In the genomic region with DNA sequence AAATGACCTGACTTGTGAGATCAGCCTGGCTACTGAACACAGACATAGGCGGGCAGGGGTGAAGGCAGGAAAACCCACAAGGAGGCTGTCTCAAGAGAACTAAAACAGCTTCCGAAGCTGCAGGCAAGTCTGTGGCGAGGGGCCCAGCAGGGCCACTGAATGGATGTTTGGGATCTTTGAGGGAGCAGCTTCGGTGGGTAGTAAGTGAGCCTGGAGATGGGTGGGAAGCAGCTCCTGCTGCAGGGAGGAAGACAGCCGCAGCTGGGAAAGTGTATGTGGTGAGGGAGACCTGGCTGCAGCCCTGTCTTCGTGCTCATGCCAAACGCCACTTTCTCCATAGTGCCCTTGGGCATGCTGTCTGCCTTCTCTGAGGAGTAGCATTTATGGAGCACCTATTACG, we compare ENCODE assay signal across 17 cellular contexts. TPM values are rescaled to one million over a fixed set of nuclear protein-coding genes. Genes with fewer than 3 reads are reported as not detected.
DNase-seq lines count a peak whose midpoint lies in the region; ATAC-seq and TF ChIP-seq lines count a peak whose summit lies in the region.
"Had no signal": no experiment of that assay in that cellular context is flagged by ENCODE, and none has a peak within 500 bp of the region (broad histone marks: within the 10 kb centered on the region; RNA-seq: fewer than 3 reads in every experiment).

No MANE protein-coding gene starts in this region.

- peaks cover 41% of the 10 kb centered on the region for H3K4me1 Mint-ChIP-seq in activated CD8-positive, alpha-beta T cell treated with anti-CD3 and anti-CD28 coated beads, Interleukin-2, amount 10 ng/mL, durations not matched to agents 7 days and 5 days (ENCODE audit: low read depth)

- no peak for TF ChIP-seq CTCF in BE2C (IDR thresholded peaks at IDR 0.05; ENCODE audit: low read depth, low read length)
- no peak for TF ChIP-seq CTCF in hepatocyte (IDR thresholded peaks at IDR 0.05; ENCODE audit: poor library complexity)
- TF ChIP-seq CTCF in left ventricle myocardium inferior (IDR thresholded peaks at IDR 0.05; ENCODE audit: borderline replicate concordance) = no peak

- CTCF ChIA-PET in activated CD8-positive, alpha-beta T cell treated with anti-CD3 and anti-CD28 coated beads, Interleukin-2, amount 10 ng/mL, durations not matched to agents 7 days and 5 days (lab: Charles Lee) = interaction anchor here (1.9 to 21.6 kb wide), 2 partner anchors 14 to 41 kb away, joined by 10 to 610 read pairs; no protein-coding TSS in a partner anchor

- WGBS in GM23248 (ENCODE audit: low coverage in 1 of 2, low lambda C conversion rate in 2 of 2, missing lambda C conversion rate in 2 of 2), 2 experiments = 82 to 83% methylated on average over 8 of the region's 8 CpGs
- WGBS in hepatocyte (ENCODE audit: low lambda C conversion rate, missing lambda C conversion rate) = 90% methylated on average over 8 of the region's 8 CpGs

- no peak overlapping the region for H3K27ac ChIP-seq in GM23248
- H3K27ac ChIP-seq in hepatocyte = no peak overlapping the region
- no peak overlapping the region for H3K27ac ChIP-seq in left ventricle myocardium inferior (replicated peaks)
- H3K27ac ChIP-seq in caudate nucleus (ENCODE audit: low read depth, low read length) = no peak overlapping the region
- H3K27ac ChIP-seq: cardiac muscle cell, esophagus squamous epithelium, suprapubic skin had no signal

- peaks cover 40% of the 10 kb centered on the region for H3K36me3 Mint-ChIP-seq in activated CD8-positive, alpha-beta T cell treated with anti-CD3 and anti-CD28 coated beads, Interleukin-2, amount 10 ng/mL, durations not matched to agents 7 days and 5 days (ENCODE audit: low read depth)

- peaks cover 53% of the 10 kb centered on the region for H3K79me2 ChIP-seq in GM23248 (ENCODE audit: insufficient read depth)
- peaks cover 37% of the 10 kb centered on the region for H3K79me2 ChIP-seq in hepatocyte

- POLR2A ChIA-PET in activated CD8-positive, alpha-beta T cell treated with anti-CD3 and anti-CD28 coated beads, Interleukin-2, amount 10 ng/mL, durations not matched to agents 7 days and 5 days (lab: Charles Lee) = no interaction called here

- no peaks in the 10 kb centered on the region for H4K20me1 ChIP-seq in GM23248 (ENCODE audit: insufficient read depth)
- H4K20me1 ChIP-seq in hepatocyte (ENCODE audit: insufficient read depth, poor library complexity, severe bottlenecking) = no peaks in the 10 kb centered on the region

- ATAC-seq in activated CD8-positive, alpha-beta T cell treated with anti-CD3 and anti-CD28 coated beads, Interleukin-2, amount 10 ng/mL, durations not matched to agents 7 days and 5 days = no peak
- ATAC-seq: Panc1, right cardiac atrium had no signal

- H3K9me2 ChIP-seq in GM23248 (ENCODE audit: insufficient read depth) = no peaks in the 10 kb centered on the region
- no peaks in the 10 kb centered on the region for H3K9me2 ChIP-seq in hepatocyte (replicated peaks; ENCODE audit: insufficient read depth)

- peak overlapping the region; percentile 90 for H3K4me3 Mint-ChIP-seq in activated CD8-positive, alpha-beta T cell treated with anti-CD3 and anti-CD28 coated beads, Interleukin-2, amount 10 ng/mL, durations not matched to agents 7 days and 5 days

- H3K4me2 ChIP-seq in GM23248 (ENCODE audit: unreplicated experiment) (no peak overlapping the region), hepatocyte (peak overlapping the region; percentile 37)

- H3K27me3 ChIP-seq in BE2C (no peaks in the 10 kb centered on the region), GM23248 (replicated peaks; ENCODE audit: insufficient read depth) (no peaks in the 10 kb centered on the region), hepatocyte (no peaks in the 10 kb centered on the region), left ventricle myocardium inferior (ENCODE audit: low read depth) (no peaks in the 10 kb centered on the region)
- H3K27me3 ChIP-seq: cardiac muscle cell, esophagus squamous epithelium, suprapubic skin had no signal

- peaks cover 9% of the 10 kb centered on the region; the same call in 1 of the 2 replicates for H3K36me3 ChIP-seq in BE2C
- H3K36me3 ChIP-seq in GM23248 (ENCODE audit: low read depth) = no peaks in the 10 kb centered on the region
- H3K36me3 ChIP-seq in hepatocyte (replicated peaks; ENCODE audit: insufficient read depth, low read depth) = no peaks in the 10 kb centered on the region
- peaks cover 28% of the 10 kb centered on the region for H3K36me3 ChIP-seq in left ventricle myocardium inferior
- H3K36me3 ChIP-seq: cardiac muscle cell had no signal

- H2AFZ ChIP-seq in GM23248 (no peak overlapping the region), hepatocyte (no peak overlapping the region)

- no peaks in the 10 kb centered on the region for H3K9me3 ChIP-seq in BE2C
- H3K9me3 ChIP-seq in GM23248 (ENCODE audit: low read depth) = no peaks in the 10 kb centered on the region
- no peaks in the 10 kb centered on the region for H3K9me3 ChIP-seq in hepatocyte (ENCODE audit: low read depth)
- H3K9me3 ChIP-seq in left ventricle myocardium inferior (replicated peaks) = no peaks in the 10 kb centered on the region
- H3K9me3 ChIP-seq: esophagus squamous epithelium, suprapubic skin had no signal

- peaks cover 6% of the 10 kb centered on the region; the same call in 1 of the 2 replicates for H3F3A ChIP-seq in GM23248 (ENCODE audit: insufficient read depth)

- intact Hi-C loops in left ventricle myocardium inferior (cut with micrococcal nuclease) = no loop called here

- H3K4me1 ChIP-seq in BE2C (no peaks in the 10 kb centered on the region), GM23248 (ENCODE audit: insufficient read depth) (peaks cover 33% of the 10 kb centered on the region), hepatocyte (ENCODE audit: insufficient read depth) (peaks cover 23% of the 10 kb centered on the region), left ventricle myocardium inferior (peaks cover 44% of the 10 kb centered on the region)

- in situ Hi-C loops in GM23248 (cut with MboI) = no loop called here

- H3K27me3 Mint-ChIP-seq in activated CD8-positive, alpha-beta T cell treated with anti-CD3 and anti-CD28 coated beads, Interleukin-2, amount 10 ng/mL, durations not matched to agents 7 days and 5 days (ENCODE audit: low read depth) = no peaks in the 10 kb centered on the region

- DNase-seq in BE2C = no peak
- no peak for DNase-seq in GM23248
- DNase-seq in activated CD8-positive, alpha-beta T cell treated with anti-CD3 and anti-CD28 coated beads, Interleukin-2, amount 10 ng/mL, durations not matched to agents 7 days and 5 days = no peak
- DNase-seq in hepatocyte (ENCODE audit: low spot score) = no peak
- DNase-seq in epidermal melanocyte (ENCODE audit: insufficient read length, low spot score) = no peak
- DNase-seq in A172 (ENCODE audit: low spot score) = no peak
- no peak for DNase-seq in left ventricle myocardium inferior
- no peak for DNase-seq in caudate nucleus (lab: John Stamatoyannopoulos, UW)
- DNase-seq: COR-L47, esophagus squamous epithelium, NCI-H2171, right cardiac atrium, T-helper 9 cell had no signal

- 0 out of 2 replicates have a peak overlapping the region, but pooled peaks have one; percentile 88 for H3K9ac ChIP-seq in GM23248

- peak overlapping the region; percentile 33 for H3K27ac Mint-ChIP-seq in activated CD8-positive, alpha-beta T cell treated with anti-CD3 and anti-CD28 coated beads, Interleukin-2, amount 10 ng/mL, durations not matched to agents 7 days and 5 days

- H3K4me3 ChIP-seq in BE2C (ENCODE audit: low read depth, low read length) = peak overlapping the region; percentile 82
- H3K4me3 ChIP-seq in GM23248 = no peak overlapping the region
- H3K4me3 ChIP-seq in hepatocyte = no peak overlapping the region
- no peak overlapping the region for H3K4me3 ChIP-seq in left ventricle myocardium inferior
- H3K4me3 ChIP-seq: cardiac muscle cell, suprapubic skin had no signal

- no peaks in the 10 kb centered on the region for H3K9me3 Mint-ChIP-seq in activated CD8-positive, alpha-beta T cell treated with anti-CD3 and anti-CD28 coated beads, Interleukin-2, amount 10 ng/mL, durations not matched to agents 7 days and 5 days (ENCODE audit: insufficient read depth)

RNA-seq across cellular contexts. Expression of a gene that starts 3.4 kb away (rescaled TPM):
- 80.6 TPM for polyA plus RNA-seq in BE2C (2012; ENCODE audit: insufficient read depth, insufficient read length, low read depth)
- 8.2 and 10.7 TPM in 2 replicates for total RNA-seq in GM23248 (2014; rRNA removed; shearing (Covaris generic))
- 37.6 and 38.0 TPM in 2 replicates for polyA plus RNA-seq in GM23248 (2016; fragmentation: Nextera tagmentation; extraction: Ambion mirVana)
- 10 to 100 TPM; 34.2 to 36.0 TPM for total RNA-seq in activated CD8-positive, alpha-beta T cell treated with anti-CD3 and anti-CD28 coated beads, Interleukin-2, amount 10 ng/mL, durations not matched to agents 7 days and 5 days
- total RNA-seq in hepatocyte = 7.4 and 9.1 TPM in 2 replicates
- 25.3 and 27.5 TPM in 2 replicates for polyA plus RNA-seq in hepatocyte
- 14.2 and 15.7 TPM in 2 replicates for total RNA-seq in A172 (2014; rRNA removed; shearing (Covaris generic))
- total RNA-seq in left ventricle myocardium inferior = 9.3 TPM

RNA-seq across cellular contexts. Expression of a gene that starts 10.4 kb away (rescaled TPM):
- polyA plus RNA-seq in BE2C (2012; ENCODE audit: insufficient read depth, insufficient read length, low read depth) = 0.20 TPM
- total RNA-seq in GM23248 (2014; rRNA removed; shearing (Covaris generic)) = not detected in 2 replicates
- polyA plus RNA-seq in GM23248 (2016; fragmentation: Nextera tagmentation; extraction: Ambion mirVana) (0.06 TPM in 2 replicates), hepatocyte (0.69 and 2.0 TPM in 2 replicates)
- total RNA-seq in activated CD8-positive, alpha-beta T cell treated with anti-CD3 and anti-CD28 coated beads, Interleukin-2, amount 10 ng/mL, durations not matched to agents 7 days and 5 days = 1 to 10 TPM; 3.3 to 3.4 TPM
- total RNA-seq in hepatocyte (1.2 and 1.3 TPM in 2 replicates), left ventricle myocardium inferior (2.3 TPM)
- total RNA-seq in A172 (2014; rRNA removed; shearing (Covaris generic)) = 0.10 TPM in 1 of 2 replicates, not detected in the other
- total RNA-seq: LHCN-M2 had no signal

RNA-seq across cellular contexts. Expression of a gene that starts 22.0 kb away (rescaled TPM):
- polyA plus RNA-seq in BE2C (2012; ENCODE audit: insufficient read depth, insufficient read length, low read depth) = not detected
- 1.3 and 5.3 TPM in 2 replicates for total RNA-seq in GM23248 (2014; rRNA removed; shearing (Covaris generic))
- polyA plus RNA-seq in GM23248 (2016; fragmentation: Nextera tagmentation; extraction: Ambion mirVana) = 0.51 and 1.0 TPM in 2 replicates
- total RNA-seq in activated CD8-positive, alpha-beta T cell treated with anti-CD3 and anti-CD28 coated beads, Interleukin-2, amount 10 ng/mL, durations not matched to agents 7 days and 5 days = under 1 TPM in 1 of 2 experiments, not detected in 1; 0.34 TPM
- total RNA-seq in hepatocyte = 0.12 TPM in 1 of 2 replicates, not detected in the other
- polyA plus RNA-seq in hepatocyte = 0.32 and 1.6 TPM in 2 replicates
- 0.05 and 1.1 TPM in 2 replicates for total RNA-seq in A172 (2014; rRNA removed; shearing (Covaris generic))
- total RNA-seq in left ventricle myocardium inferior = not detected
- total RNA-seq: cardiac muscle cell, esophagus squamous epithelium, right cardiac atrium had no signal
